Comparison of ENCODE assay signal across 29 cellular contexts in genomic region chr6:112786801-112787200, GRCh38.
"Had no signal": no experiment of that assay in that cellular context is flagged by ENCODE, and none has a peak within 500 bp of the region (broad histone marks: within the 10 kb centered on the region; RNA-seq: fewer than 3 reads in every experiment).

No MANE protein-coding gene starts in this region.

- H3K36me3 Mint-ChIP-seq: activated naive CD4-positive, alpha-beta T cell treated with anti-CD3 and anti-CD28 coated beads, Interleukin-2, amount 50 U/mL, for 24 hours; activated naive CD8-positive, alpha-beta T cell treated with anti-CD3 and anti-CD28 coated beads, Interleukin-2, amount 10 ng/mL, durations not matched to agents 7 days and 5 days; brain had no signal

- DNase-seq: activated CD4-positive, alpha-beta T cell treated with anti-CD3 and anti-CD28 coated beads for 36 hours; activated CD4-positive, alpha-beta T cell treated with anti-CD3 and anti-CD28 coated beads, Interleukin-2, amount 10 ng/mL, durations not matched to agents 7 days and 5 days; activated CD4-positive, alpha-beta T cell treated with anti-CD3 and anti-CD28 coated beads, Interleukin-2, amount 50 U/mL, for 48 hours; activated CD8-positive, alpha-beta T cell treated with anti-CD3 and anti-CD28 coated beads, Interleukin-2, amount 10 ng/mL, durations not matched to agents 7 days and 5 days; activated gamma-delta T cell; activated naive CD4-positive, alpha-beta T cell treated with Interleukin-2 at 50 U/mL for 16 hours; activated naive CD8-positive, alpha-beta T cell treated with anti-CD3 and anti-CD28 coated beads, Interleukin-2, amount 10 ng/mL, durations not matched to agents 7 days and 5 days; activated T-cell treated with anti-CD3 and anti-CD28 coated beads, Interleukin-2, amount 50 U/mL, for 24 hours; caudate nucleus; cerebellar nuclear complex; NCI-H1092 treated with DMSO at 0.1 percent for 48 hours; NCI-H1417 treated with DMSO at 0.1 percent for 48 hours; NCI-H1694; NCI-H1930; NCI-H2081 treated with DMSO at 0.1 percent for 48 hours; NCI-H226; NCI-H446 treated with DMSO at 0.1 percent for 48 hours; NCI-H524 treated with DMSO at 0.1 percent for 48 hours; NK-92 treated with Interleukin-12 subunit alpha and Interleukin-12 subunit beta, amount 100 ng/mL, for 24 hours; PC-3; Peyer's patch; RPMI8226; SIG-M5 had no signal

- H3K4me3 Mint-ChIP-seq: activated CD4-positive, alpha-beta T cell treated with anti-CD3 and anti-CD28 coated beads for 36 hours; activated CD4-positive, alpha-beta T cell treated with anti-CD3 and anti-CD28 coated beads, Interleukin-2, amount 10 ng/mL, durations not matched to agents 7 days and 5 days; activated CD8-positive, alpha-beta T cell treated with anti-CD3 and anti-CD28 coated beads, Interleukin-2, amount 10 ng/mL, durations not matched to agents 7 days and 5 days; activated naive CD4-positive, alpha-beta T cell treated with anti-CD3 and anti-CD28 coated beads, Interleukin-2, amount 50 U/mL, for 24 hours; activated naive CD8-positive, alpha-beta T cell treated with anti-CD3 and anti-CD28 coated beads, Interleukin-2, amount 10 ng/mL, durations not matched to agents 7 days and 5 days; activated T-cell treated with anti-CD3 and anti-CD28 coated beads, Interleukin-2, amount 50 U/mL, for 24 hours; brain; T-helper 1 cell treated with Interleukin-12 subunit alpha and Interleukin-12 subunit beta and Interleukin-4 antibody, amounts not matched to agents 30 μg/mL and 1 μg/mL, for 36 hours; T-helper 2 cell treated with Interferon-gamma antibody and Interleukin-4, amounts not matched to agents 5 μg/mL and 100 μg/mL, for 36 hours had no signal

- H3K4me3 ChIP-seq: K562, Peyer's patch had no signal

- ATAC-seq: activated CD4-positive, alpha-beta T cell treated with anti-CD3 and anti-CD28 coated beads for 36 hours; activated CD8-positive, alpha-beta T cell treated with anti-CD3 and anti-CD28 coated beads, Interleukin-2, amount 10 ng/mL, durations not matched to agents 7 days and 5 days; K562; PC-3 had no signal

- H3K27ac Mint-ChIP-seq: activated CD4-positive, alpha-beta T cell treated with anti-CD3 and anti-CD28 coated beads for 36 hours; activated CD4-positive, alpha-beta T cell treated with anti-CD3 and anti-CD28 coated beads, Interleukin-2, amount 10 ng/mL, durations not matched to agents 7 days and 5 days; activated CD8-positive, alpha-beta T cell treated with anti-CD3 and anti-CD28 coated beads, Interleukin-2, amount 10 ng/mL, durations not matched to agents 7 days and 5 days; activated naive CD4-positive, alpha-beta T cell treated with anti-CD3 and anti-CD28 coated beads, Interleukin-2, amount 50 U/mL, for 24 hours; activated naive CD8-positive, alpha-beta T cell treated with anti-CD3 and anti-CD28 coated beads, Interleukin-2, amount 10 ng/mL, durations not matched to agents 7 days and 5 days; activated T-cell treated with anti-CD3 and anti-CD28 coated beads, Interleukin-2, amount 50 U/mL, for 24 hours; activated T-helper 2 cell treated with anti-CD3 and anti-CD28 coated beads, Interferon-gamma antibody, Interleukin-2, Interleukin-4, amounts not matched to agents 10 μg/mL and 5 μg/mL and 100 μg/mL, durations not matched to agents 14 hours and 24 hours and 36 hours; T-helper 1 cell treated with Interleukin-12 subunit alpha and Interleukin-12 subunit beta and Interleukin-4 antibody, amounts not matched to agents 30 μg/mL and 1 μg/mL, for 36 hours; T-helper 2 cell treated with Interferon-gamma antibody and Interleukin-4, amounts not matched to agents 5 μg/mL and 100 μg/mL, for 36 hours had no signal

- H3K27me3 Mint-ChIP-seq: activated CD4-positive, alpha-beta T cell treated with anti-CD3 and anti-CD28 coated beads for 36 hours; activated CD4-positive, alpha-beta T cell treated with anti-CD3 and anti-CD28 coated beads, Interleukin-2, amount 10 ng/mL, durations not matched to agents 7 days and 5 days; activated naive CD4-positive, alpha-beta T cell treated with anti-CD3 and anti-CD28 coated beads, Interleukin-2, amount 50 U/mL, for 24 hours; activated naive CD8-positive, alpha-beta T cell treated with anti-CD3 and anti-CD28 coated beads, Interleukin-2, amount 10 ng/mL, durations not matched to agents 7 days and 5 days; activated T-cell treated with anti-CD3 and anti-CD28 coated beads, Interleukin-2, amount 50 U/mL, for 24 hours; brain had no signal

- H3K9me3 Mint-ChIP-seq: activated CD4-positive, alpha-beta T cell treated with anti-CD3 and anti-CD28 coated beads, Interleukin-2, amount 10 ng/mL, durations not matched to agents 7 days and 5 days; activated naive CD4-positive, alpha-beta T cell treated with anti-CD3 and anti-CD28 coated beads, Interleukin-2, amount 50 U/mL, for 24 hours; activated naive CD8-positive, alpha-beta T cell treated with anti-CD3 and anti-CD28 coated beads, Interleukin-2, amount 10 ng/mL, durations not matched to agents 7 days and 5 days; activated T-cell treated with anti-CD3 and anti-CD28 coated beads, Interleukin-2, amount 50 U/mL, for 24 hours; activated T-helper 2 cell treated with anti-CD3 and anti-CD28 coated beads, Interferon-gamma antibody, Interleukin-2, Interleukin-4, amounts not matched to agents 10 μg/mL and 5 μg/mL and 100 μg/mL, durations not matched to agents 14 hours and 24 hours and 36 hours; T-helper 1 cell treated with Interleukin-12 subunit alpha and Interleukin-12 subunit beta and Interleukin-4 antibody, amounts not matched to agents 30 μg/mL and 1 μg/mL, for 36 hours; T-helper 2 cell treated with Interferon-gamma antibody and Interleukin-4, amounts not matched to agents 5 μg/mL and 100 μg/mL, for 36 hours had no signal

- H3K4me1 Mint-ChIP-seq: activated CD4-positive, alpha-beta T cell treated with anti-CD3 and anti-CD28 coated beads for 36 hours; activated CD4-positive, alpha-beta T cell treated with anti-CD3 and anti-CD28 coated beads, Interleukin-2, amount 10 ng/mL, durations not matched to agents 7 days and 5 days; activated naive CD4-positive, alpha-beta T cell treated with anti-CD3 and anti-CD28 coated beads, Interleukin-2, amount 50 U/mL, for 24 hours; activated naive CD8-positive, alpha-beta T cell treated with anti-CD3 and anti-CD28 coated beads, Interleukin-2, amount 10 ng/mL, durations not matched to agents 7 days and 5 days; brain had no signal
